In the genomic region with DNA sequence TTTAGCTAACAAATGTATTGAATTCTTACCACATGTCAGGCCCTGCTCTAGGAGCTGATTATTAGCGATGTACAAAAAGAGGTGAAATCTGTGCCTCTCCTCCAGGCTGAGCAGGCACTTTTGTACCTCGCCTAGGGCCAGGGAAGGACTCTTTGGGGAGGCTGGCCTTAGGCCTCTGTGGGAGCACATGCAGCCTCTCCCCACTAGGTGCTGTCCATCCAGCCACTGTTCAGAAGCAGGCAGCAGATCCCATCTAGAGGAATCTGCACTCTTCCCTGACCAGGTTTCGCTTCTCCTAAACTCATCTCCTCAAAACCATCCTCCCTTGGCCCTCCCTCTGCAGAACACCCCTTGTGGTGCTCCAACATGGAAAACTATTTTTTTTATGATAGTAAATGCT, we compare ENCODE assay signal across 2 cellular contexts.
TF ChIP-seq lines count a peak whose summit lies in the region.

No MANE protein-coding gene starts in this region.

TF ChIP-seq in HEK293T, 16 proteins besides CTCF, POLR2A, EP300 and RAD21 (continued from another document):
- no peak for TF ChIP-seq LEF1 (IDR thresholded peaks at IDR 0.05; ENCODE audit: borderline replicate concordance)
- no peak for TF ChIP-seq HDGF (IDR thresholded peaks at IDR 0.05; ENCODE audit: borderline replicate concordance)
- no peak for TF ChIP-seq CTBP1 (IDR thresholded peaks at IDR 0.05; ENCODE audit: borderline replicate concordance)
- TF ChIP-seq ARNT (IDR thresholded peaks at IDR 0.05), result no peak
- no peak for TF ChIP-seq FOXA1 (IDR thresholded peaks at IDR 0.05)
- TF ChIP-seq SUZ12 (IDR thresholded peaks at IDR 0.05), result no peak

TF ChIP-seq in WTC11, 78 proteins besides CTCF, POLR2A, EP300 and RAD21 (continued from another document):
- TF ChIP-seq, protein P1, sequence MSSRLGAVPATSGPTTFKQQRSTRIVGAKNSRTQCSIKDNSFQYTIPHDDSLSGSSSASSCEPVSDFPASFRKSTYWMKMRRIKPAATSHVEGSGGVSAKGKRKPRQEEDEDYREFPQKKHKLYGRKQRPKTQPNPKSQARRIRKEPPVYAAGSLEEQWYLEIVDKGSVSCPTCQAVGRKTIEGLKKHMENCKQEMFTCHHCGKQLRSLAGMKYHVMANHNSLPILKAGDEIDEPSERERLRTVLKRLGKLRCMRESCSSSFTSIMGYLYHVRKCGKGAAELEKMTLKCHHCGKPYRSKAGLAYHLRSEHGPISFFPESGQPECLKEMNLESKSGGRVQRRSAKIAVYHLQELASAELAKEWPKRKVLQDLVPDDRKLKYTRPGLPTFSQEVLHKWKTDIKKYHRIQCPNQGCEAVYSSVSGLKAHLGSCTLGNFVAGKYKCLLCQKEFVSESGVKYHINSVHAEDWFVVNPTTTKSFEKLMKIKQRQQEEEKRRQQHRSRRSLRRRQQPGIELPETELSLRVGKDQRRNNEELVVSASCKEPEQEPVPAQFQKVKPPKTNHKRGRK (CRISPR knock-in tag; IDR thresholded peaks at IDR 0.05; ENCODE audit: borderline replicate concordance), result no peak
- TF ChIP-seq SP1 (CRISPR knock-in tag; conservative IDR thresholded peaks at IDR 0.05), result no peak
- TF ChIP-seq, protein P2, sequence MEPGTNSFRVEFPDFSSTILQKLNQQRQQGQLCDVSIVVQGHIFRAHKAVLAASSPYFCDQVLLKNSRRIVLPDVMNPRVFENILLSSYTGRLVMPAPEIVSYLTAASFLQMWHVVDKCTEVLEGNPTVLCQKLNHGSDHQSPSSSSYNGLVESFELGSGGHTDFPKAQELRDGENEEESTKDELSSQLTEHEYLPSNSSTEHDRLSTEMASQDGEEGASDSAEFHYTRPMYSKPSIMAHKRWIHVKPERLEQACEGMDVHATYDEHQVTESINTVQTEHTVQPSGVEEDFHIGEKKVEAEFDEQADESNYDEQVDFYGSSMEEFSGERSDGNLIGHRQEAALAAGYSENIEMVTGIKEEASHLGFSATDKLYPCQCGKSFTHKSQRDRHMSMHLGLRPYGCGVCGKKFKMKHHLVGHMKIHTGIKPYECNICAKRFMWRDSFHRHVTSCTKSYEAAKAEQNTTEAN (CRISPR knock-in tag; IDR thresholded peaks at IDR 0.05), result no peak
- TF ChIP-seq ESRRA (CRISPR knock-in tag; IDR thresholded peaks at IDR 0.05; ENCODE audit: borderline replicate concordance), result no peak
- no peak for TF ChIP-seq NFATC4 (CRISPR knock-in tag; IDR thresholded peaks at IDR 0.05)
- no peak for TF ChIP-seq GTF2I (CRISPR knock-in tag; conservative IDR thresholded peaks at IDR 0.05)
- TF ChIP-seq, protein P3, sequence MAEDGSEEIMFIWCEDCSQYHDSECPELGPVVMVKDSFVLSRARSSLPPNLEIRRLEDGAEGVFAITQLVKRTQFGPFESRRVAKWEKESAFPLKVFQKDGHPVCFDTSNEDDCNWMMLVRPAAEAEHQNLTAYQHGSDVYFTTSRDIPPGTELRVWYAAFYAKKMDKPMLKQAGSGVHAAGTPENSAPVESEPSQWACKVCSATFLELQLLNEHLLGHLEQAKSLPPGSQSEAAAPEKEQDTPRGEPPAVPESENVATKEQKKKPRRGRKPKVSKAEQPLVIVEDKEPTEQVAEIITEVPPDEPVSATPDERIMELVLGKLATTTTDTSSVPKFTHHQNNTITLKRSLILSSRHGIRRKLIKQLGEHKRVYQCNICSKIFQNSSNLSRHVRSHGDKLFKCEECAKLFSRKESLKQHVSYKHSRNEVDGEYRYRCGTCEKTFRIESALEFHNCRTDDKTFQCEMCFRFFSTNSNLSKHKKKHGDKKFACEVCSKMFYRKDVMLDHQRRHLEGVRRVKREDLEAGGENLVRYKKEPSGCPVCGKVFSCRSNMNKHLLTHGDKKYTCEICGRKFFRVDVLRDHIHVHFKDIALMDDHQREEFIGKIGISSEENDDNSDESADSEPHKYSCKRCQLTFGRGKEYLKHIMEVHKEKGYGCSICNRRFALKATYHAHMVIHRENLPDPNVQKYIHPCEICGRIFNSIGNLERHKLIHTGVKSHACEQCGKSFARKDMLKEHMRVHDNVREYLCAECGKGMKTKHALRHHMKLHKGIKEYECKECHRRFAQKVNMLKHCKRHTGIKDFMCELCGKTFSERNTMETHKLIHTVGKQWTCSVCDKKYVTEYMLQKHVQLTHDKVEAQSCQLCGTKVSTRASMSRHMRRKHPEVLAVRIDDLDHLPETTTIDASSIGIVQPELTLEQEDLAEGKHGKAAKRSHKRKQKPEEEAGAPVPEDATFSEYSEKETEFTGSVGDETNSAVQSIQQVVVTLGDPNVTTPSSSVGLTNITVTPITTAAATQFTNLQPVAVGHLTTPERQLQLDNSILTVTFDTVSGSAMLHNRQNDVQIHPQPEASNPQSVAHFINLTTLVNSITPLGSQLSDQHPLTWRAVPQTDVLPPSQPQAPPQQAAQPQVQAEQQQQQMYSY (CRISPR knock-in tag; IDR thresholded peaks at IDR 0.05), result no peak
- no peak for TF ChIP-seq TEAD4 (CRISPR knock-in tag; IDR thresholded peaks at IDR 0.05)
- TF ChIP-seq, protein P4, sequence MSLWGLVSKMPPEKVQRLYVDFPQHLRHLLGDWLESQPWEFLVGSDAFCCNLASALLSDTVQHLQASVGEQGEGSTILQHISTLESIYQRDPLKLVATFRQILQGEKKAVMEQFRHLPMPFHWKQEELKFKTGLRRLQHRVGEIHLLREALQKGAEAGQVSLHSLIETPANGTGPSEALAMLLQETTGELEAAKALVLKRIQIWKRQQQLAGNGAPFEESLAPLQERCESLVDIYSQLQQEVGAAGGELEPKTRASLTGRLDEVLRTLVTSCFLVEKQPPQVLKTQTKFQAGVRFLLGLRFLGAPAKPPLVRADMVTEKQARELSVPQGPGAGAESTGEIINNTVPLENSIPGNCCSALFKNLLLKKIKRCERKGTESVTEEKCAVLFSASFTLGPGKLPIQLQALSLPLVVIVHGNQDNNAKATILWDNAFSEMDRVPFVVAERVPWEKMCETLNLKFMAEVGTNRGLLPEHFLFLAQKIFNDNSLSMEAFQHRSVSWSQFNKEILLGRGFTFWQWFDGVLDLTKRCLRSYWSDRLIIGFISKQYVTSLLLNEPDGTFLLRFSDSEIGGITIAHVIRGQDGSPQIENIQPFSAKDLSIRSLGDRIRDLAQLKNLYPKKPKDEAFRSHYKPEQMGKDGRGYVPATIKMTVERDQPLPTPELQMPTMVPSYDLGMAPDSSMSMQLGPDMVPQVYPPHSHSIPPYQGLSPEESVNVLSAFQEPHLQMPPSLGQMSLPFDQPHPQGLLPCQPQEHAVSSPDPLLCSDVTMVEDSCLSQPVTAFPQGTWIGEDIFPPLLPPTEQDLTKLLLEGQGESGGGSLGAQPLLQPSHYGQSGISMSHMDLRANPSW (CRISPR knock-in tag; conservative IDR thresholded peaks at IDR 0.05; ENCODE audit: low read depth), result no peak
TF ChIP-seq in WTC11: peak in this region for 0.
